In the genomic region with DNA sequence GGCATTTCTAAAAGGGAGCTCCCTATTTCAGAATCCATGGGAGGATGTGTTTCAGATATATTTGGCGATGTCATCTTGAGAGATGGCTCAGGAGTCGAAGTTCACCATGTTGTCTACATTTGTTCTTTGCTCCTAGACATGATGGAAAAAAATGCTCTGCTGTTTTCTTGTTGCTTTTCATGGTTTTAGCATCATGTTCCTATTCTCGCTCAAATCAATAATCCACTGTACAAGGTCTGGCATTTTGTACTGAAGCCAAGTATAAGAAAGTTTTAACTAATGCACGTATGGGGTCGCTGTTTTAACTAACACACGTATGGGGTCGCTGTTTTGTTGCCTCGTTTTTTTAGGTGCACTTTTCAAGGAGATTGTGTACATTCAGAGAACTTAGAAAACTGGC, we compare ENCODE assay signal across 18 cellular contexts.
DNase-seq lines count a peak whose midpoint lies in the region; ATAC-seq and TF ChIP-seq lines count a peak whose summit lies in the region.
"Had no signal": no experiment of that assay in that cellular context is flagged by ENCODE, and none has a peak within 500 bp of the region (broad histone marks: within the 10 kb centered on the region; RNA-seq: fewer than 3 reads in every experiment).

No MANE protein-coding gene starts in this region.

- H3K4me1 ChIP-seq in Karpas-422 (ENCODE audit: low read length) = peaks cover 52% of the 10 kb centered on the region
- H3K4me1 ChIP-seq in neutrophil (ENCODE audit: control insufficient read depth in 1 of 2, insufficient read depth in 1 of 2, low read depth in 1 of 2, low read length in 1 of 2) = peaks cover 59 to 60% of the 10 kb centered on the region in 2 experiments

- in situ Hi-C loops in GM13976 (cut with MboI; ENCODE audit: low sequenced_read_pairs, unreplicated experiment) = no loop called here

- CTCF ChIA-PET in activated CD8-positive, alpha-beta memory T cell treated with anti-CD3 and anti-CD28 coated beads, Interleukin-2, amount 10 ng/mL, durations not matched to agents 7 days and 5 days (lab: Charles Lee) = interaction anchor here (1.1 to 3.2 kb wide), 3 partner anchors 32 to 59 kb away, joined by 3 to 22 read pairs (median 5); a partner anchor contains a TSS

- H3K4me3 ChIP-seq in Karpas-422 (ENCODE audit: low read length) = peak overlapping the region; percentile 57; the same call in 1 of the 2 replicates
- no peak overlapping the region for H3K4me3 ChIP-seq in neutrophil (ENCODE audit: low read depth in 1 of 2, low read length in 1 of 2)
- H3K4me3 ChIP-seq: cardiac muscle cell, transverse colon had no signal

- no peak overlapping the region for H2AFZ ChIP-seq in Karpas-422 (ENCODE audit: low read length)

- H3K27ac ChIP-seq in Karpas-422 (ENCODE audit: low read length) = peak overlapping the region; percentile 94
- H3K27ac ChIP-seq in neutrophil = peak overlapping the region; percentile 95
- H3K27ac ChIP-seq: cardiac muscle cell, HL-60 had no signal

- DNase-seq in activated CD8-positive, alpha-beta memory T cell treated with anti-CD3 and anti-CD28 coated beads, Interleukin-2, amount 10 ng/mL, durations not matched to agents 7 days and 5 days = no peak
- DNase-seq in activated CD8-positive, alpha-beta memory T cell treated with anti-CD3 and anti-CD28 coated beads, Interleukin-2, amount 50 U/mL, for 48 hours = no peak
- no peak for DNase-seq in Karpas-422
- no peak for DNase-seq in DMS53 (lab: John Stamatoyannopoulos, UW)
- DNase-seq in GM13976 (ENCODE audit: low spot score) = no peak
- DNase-seq: H7, NCI-H1048, NCI-H2029 treated with DMSO at 0.1 percent for 48 hours, NCI-H524, occipital lobe, transverse colon had no signal

- no peaks in the 10 kb centered on the region for H3K79me2 ChIP-seq in Karpas-422 (ENCODE audit: low read length)

- no peak overlapping the region for H3K4me3 Mint-ChIP-seq in activated CD8-positive, alpha-beta memory T cell treated with anti-CD3 and anti-CD28 coated beads, Interleukin-2, amount 10 ng/mL, durations not matched to agents 7 days and 5 days
- no peak overlapping the region for H3K4me3 Mint-ChIP-seq in activated naive CD8-positive, alpha-beta T cell
- H3K4me3 Mint-ChIP-seq: WTC11 had no signal

- 0 out of 2 replicates have a peak overlapping the region, but pooled peaks have one; percentile 59 for H3K9ac ChIP-seq in Karpas-422 (ENCODE audit: low read length)

- TF ChIP-seq CTCF in neutrophil (IDR thresholded peaks at IDR 0.05) = no peak
- no peak for TF ChIP-seq CTCF in GM13976 (IDR thresholded peaks at IDR 0.05; ENCODE audit: borderline replicate concordance, control extremely low read depth, extremely low read depth, insufficient read depth, missing control alignments)

- H3K27me3 ChIP-seq in Karpas-422 (ENCODE audit: low read length) (no peaks in the 10 kb centered on the region), neutrophil (no peaks in the 10 kb centered on the region)
- H3K27me3 ChIP-seq: cardiac muscle cell, transverse colon had no signal

- no peak for ATAC-seq in activated CD8-positive, alpha-beta memory T cell treated with anti-CD3 and anti-CD28 coated beads, Interleukin-2, amount 10 ng/mL, durations not matched to agents 7 days and 5 days
- ATAC-seq in HG02623 (IDR thresholded peaks at IDR 0.05; ENCODE audit: unreplicated experiment) = no peak
- ATAC-seq: esophagus mucosa, WTC11 had no signal

- peaks cover 33% of the 10 kb centered on the region for H3K36me3 Mint-ChIP-seq in activated CD8-positive, alpha-beta memory T cell treated with anti-CD3 and anti-CD28 coated beads, Interleukin-2, amount 10 ng/mL, durations not matched to agents 7 days and 5 days
- peaks cover 8% of the 10 kb centered on the region for H3K36me3 Mint-ChIP-seq in activated naive CD8-positive, alpha-beta T cell

- H3K27me3 Mint-ChIP-seq in activated CD8-positive, alpha-beta memory T cell treated with anti-CD3 and anti-CD28 coated beads, Interleukin-2, amount 10 ng/mL, durations not matched to agents 7 days and 5 days = no peaks in the 10 kb centered on the region
- no peaks in the 10 kb centered on the region for H3K27me3 Mint-ChIP-seq in activated naive CD8-positive, alpha-beta T cell

- H3K4me1 Mint-ChIP-seq in activated CD8-positive, alpha-beta memory T cell treated with anti-CD3 and anti-CD28 coated beads, Interleukin-2, amount 10 ng/mL, durations not matched to agents 7 days and 5 days = peaks cover 49% of the 10 kb centered on the region
- peaks cover 56% of the 10 kb centered on the region for H3K4me1 Mint-ChIP-seq in activated naive CD8-positive, alpha-beta T cell (ENCODE audit: low read depth)

- no peaks in the 10 kb centered on the region for H4K20me1 ChIP-seq in Karpas-422 (ENCODE audit: insufficient read depth, low read depth, low read length)

- H3K9me3 ChIP-seq in Karpas-422 (ENCODE audit: low read length) = no peaks in the 10 kb centered on the region
- no peaks in the 10 kb centered on the region for H3K9me3 ChIP-seq in neutrophil
- H3K9me3 ChIP-seq: transverse colon had no signal

- no peaks in the 10 kb centered on the region for H3K36me3 ChIP-seq in Karpas-422 (ENCODE audit: insufficient read depth, low read length)
- H3K36me3 ChIP-seq in neutrophil = peaks cover 24% of the 10 kb centered on the region
- H3K36me3 ChIP-seq: cardiac muscle cell, transverse colon had no signal

- peak overlapping the region; percentile 42 for H3K27ac Mint-ChIP-seq in activated CD8-positive, alpha-beta memory T cell treated with anti-CD3 and anti-CD28 coated beads, Interleukin-2, amount 10 ng/mL, durations not matched to agents 7 days and 5 days
- peak overlapping the region; percentile 78 for H3K27ac Mint-ChIP-seq in activated naive CD8-positive, alpha-beta T cell
- H3K27ac Mint-ChIP-seq: WTC11 had no signal

- H3K9me3 Mint-ChIP-seq in activated CD8-positive, alpha-beta memory T cell treated with anti-CD3 and anti-CD28 coated beads, Interleukin-2, amount 10 ng/mL, durations not matched to agents 7 days and 5 days (ENCODE audit: low read depth) = peaks cover 2% of the 10 kb centered on the region
- no peaks in the 10 kb centered on the region for H3K9me3 Mint-ChIP-seq in activated naive CD8-positive, alpha-beta T cell (ENCODE audit: low read depth)

- H3K9me2 ChIP-seq in Karpas-422 (replicated peaks; ENCODE audit: insufficient read depth, low read length) = no peaks in the 10 kb centered on the region

- peak overlapping the region; percentile 86 for H3K4me2 ChIP-seq in Karpas-422 (ENCODE audit: low read depth, low read length, poor library complexity, severe bottlenecking)
